Comparison of ENCODE assay signal across 2 cellular contexts in the genomic region with DNA sequence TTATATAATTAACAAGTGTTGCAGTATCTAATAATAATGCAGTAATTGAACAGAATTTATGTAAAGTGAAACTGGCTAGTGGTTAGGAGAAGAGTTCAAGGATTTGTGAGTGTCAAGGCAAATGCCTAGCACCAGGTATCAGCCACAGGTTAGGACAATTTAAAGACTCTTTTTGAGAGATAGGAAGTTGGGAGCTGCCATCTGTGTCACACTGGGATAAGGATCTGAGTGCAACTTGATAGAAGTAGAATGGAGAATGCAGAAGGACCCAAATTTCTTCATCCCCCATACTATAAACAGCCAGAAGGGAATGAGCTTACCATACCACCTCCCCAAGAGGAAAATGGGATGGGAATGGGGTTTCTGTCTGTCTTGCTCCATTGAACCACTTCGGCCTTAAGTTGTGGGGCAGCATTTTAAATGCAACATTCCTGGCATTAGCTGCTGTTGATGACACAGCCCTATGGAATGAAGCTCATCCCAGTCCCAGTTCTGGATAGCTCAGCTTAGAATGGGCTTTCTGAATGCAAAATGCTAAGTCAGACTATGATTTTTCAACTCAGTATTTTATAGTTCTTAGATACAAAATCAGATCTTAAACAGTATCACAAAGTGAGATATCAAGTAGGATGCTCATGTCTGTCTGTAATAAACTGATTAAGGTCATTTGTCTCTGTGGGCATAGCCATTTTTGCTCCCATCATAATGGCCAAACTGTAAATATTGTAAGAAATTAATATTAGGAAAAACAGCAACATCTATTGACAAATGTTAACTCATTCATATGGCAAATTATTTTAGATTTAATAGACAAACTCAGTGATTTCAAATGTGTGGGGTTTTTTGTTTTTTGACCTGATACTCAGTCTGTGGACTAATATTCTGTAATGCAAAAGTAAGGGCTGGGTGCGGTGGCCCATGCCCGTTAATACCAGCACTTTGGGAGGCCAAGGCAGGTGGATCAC.
A peak's percentile ranks its signal among the peaks of the same experiment; 100 is the strongest.
TF ChIP-seq lines count a peak whose summit lies in the region.

No MANE protein-coding gene starts in this region.

TF ChIP-seq in IMR-90, 13 proteins besides CTCF, POLR2A, EP300 and RAD21:
- TF ChIP-seq NFE2L2 (IDR thresholded peaks at IDR 0.05; ENCODE audit: low read depth, low read length) (no peak), SMC3 (IDR thresholded peaks at IDR 0.05; ENCODE audit: low read depth, low read length) (no peak), ELK1 (IDR thresholded peaks at IDR 0.05; ENCODE audit: borderline replicate concordance, low read depth, low read length) (no peak), MAFK (IDR thresholded peaks at IDR 0.05; ENCODE audit: low read depth, low read length) (peak; percentile 26; the same call in 1 of the 2 replicates), RCOR1 (IDR thresholded peaks at IDR 0.05; ENCODE audit: insufficient replicate concordance, low read length) (no peak), MXI1 (IDR thresholded peaks at IDR 0.05; ENCODE audit: borderline replicate concordance, low read depth, low read length) (no peak), RFX5 (IDR thresholded peaks at IDR 0.05; ENCODE audit: low read depth, low read length) (no peak), FOS (IDR thresholded peaks at IDR 0.05; ENCODE audit: low read depth, low read length) (peak; percentile 33; the same call in 1 of the 2 replicates), USF2 (IDR thresholded peaks at IDR 0.05; ENCODE audit: low read depth, low read length) (no peak), CEBPB (IDR thresholded peaks at IDR 0.05; ENCODE audit: low read depth, low read length) (no peak), MAZ (IDR thresholded peaks at IDR 0.05; ENCODE audit: borderline replicate concordance, low read depth, low read length) (no peak)

TF ChIP-seq in K562, 482 proteins besides CTCF, POLR2A, EP300 and RAD21:
- TF ChIP-seq, protein P1, sequence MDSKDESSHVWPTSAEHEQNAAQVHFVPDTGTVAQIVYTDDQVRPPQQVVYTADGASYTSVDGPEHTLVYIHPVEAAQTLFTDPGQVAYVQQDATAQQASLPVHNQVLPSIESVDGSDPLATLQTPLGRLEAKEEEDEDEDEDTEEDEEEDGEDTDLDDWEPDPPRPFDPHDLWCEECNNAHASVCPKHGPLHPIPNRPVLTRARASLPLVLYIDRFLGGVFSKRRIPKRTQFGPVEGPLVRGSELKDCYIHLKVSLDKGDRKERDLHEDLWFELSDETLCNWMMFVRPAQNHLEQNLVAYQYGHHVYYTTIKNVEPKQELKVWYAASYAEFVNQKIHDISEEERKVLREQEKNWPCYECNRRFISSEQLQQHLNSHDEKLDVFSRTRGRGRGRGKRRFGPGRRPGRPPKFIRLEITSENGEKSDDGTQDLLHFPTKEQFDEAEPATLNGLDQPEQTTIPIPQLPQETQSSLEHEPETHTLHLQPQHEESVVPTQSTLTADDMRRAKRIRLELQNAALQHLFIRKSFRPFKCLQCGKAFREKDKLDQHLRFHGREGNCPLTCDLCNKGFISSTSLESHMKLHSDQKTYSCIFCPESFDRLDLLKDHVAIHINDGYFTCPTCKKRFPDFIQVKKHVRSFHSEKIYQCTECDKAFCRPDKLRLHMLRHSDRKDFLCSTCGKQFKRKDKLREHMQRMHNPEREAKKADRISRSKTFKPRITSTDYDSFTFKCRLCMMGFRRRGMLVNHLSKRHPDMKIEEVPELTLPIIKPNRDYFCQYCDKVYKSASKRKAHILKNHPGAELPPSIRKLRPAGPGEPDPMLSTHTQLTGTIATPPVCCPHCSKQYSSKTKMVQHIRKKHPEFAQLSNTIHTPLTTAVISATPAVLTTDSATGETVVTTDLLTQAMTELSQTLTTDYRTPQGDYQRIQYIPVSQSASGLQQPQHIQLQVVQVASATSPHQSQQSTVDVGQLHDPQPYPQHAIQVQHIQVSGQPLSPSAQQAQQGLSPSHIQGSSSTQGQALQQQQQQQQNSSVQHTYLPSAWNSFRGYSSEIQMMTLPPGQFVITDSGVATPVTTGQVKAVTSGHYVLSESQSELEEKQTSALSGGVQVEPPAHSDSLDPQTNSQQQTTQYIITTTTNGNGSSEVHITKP (IDR thresholded peaks at IDR 0.05; ENCODE audit: partially characterized antibody), result no peak
- no peak for TF ChIP-seq ATF7 (IDR thresholded peaks at IDR 0.05)
- TF ChIP-seq OTX1 (CRISPR knock-in tag; IDR thresholded peaks at IDR 0.05), result no peak
- TF ChIP-seq, protein P2, sequence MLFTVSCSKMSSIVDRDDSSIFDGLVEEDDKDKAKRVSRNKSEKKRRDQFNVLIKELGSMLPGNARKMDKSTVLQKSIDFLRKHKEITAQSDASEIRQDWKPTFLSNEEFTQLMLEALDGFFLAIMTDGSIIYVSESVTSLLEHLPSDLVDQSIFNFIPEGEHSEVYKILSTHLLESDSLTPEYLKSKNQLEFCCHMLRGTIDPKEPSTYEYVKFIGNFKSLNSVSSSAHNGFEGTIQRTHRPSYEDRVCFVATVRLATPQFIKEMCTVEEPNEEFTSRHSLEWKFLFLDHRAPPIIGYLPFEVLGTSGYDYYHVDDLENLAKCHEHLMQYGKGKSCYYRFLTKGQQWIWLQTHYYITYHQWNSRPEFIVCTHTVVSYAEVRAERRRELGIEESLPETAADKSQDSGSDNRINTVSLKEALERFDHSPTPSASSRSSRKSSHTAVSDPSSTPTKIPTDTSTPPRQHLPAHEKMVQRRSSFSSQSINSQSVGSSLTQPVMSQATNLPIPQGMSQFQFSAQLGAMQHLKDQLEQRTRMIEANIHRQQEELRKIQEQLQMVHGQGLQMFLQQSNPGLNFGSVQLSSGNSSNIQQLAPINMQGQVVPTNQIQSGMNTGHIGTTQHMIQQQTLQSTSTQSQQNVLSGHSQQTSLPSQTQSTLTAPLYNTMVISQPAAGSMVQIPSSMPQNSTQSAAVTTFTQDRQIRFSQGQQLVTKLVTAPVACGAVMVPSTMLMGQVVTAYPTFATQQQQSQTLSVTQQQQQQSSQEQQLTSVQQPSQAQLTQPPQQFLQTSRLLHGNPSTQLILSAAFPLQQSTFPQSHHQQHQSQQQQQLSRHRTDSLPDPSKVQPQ (CRISPR knock-in tag; IDR thresholded peaks at IDR 0.05; ENCODE audit: borderline replicate concordance), result no peak
- TF ChIP-seq KHSRP (IDR thresholded peaks at IDR 0.05), result no peak
- TF ChIP-seq PHB2 (IDR thresholded peaks at IDR 0.05; ENCODE audit: low read depth), result no peak
- TF ChIP-seq, protein P3, sequence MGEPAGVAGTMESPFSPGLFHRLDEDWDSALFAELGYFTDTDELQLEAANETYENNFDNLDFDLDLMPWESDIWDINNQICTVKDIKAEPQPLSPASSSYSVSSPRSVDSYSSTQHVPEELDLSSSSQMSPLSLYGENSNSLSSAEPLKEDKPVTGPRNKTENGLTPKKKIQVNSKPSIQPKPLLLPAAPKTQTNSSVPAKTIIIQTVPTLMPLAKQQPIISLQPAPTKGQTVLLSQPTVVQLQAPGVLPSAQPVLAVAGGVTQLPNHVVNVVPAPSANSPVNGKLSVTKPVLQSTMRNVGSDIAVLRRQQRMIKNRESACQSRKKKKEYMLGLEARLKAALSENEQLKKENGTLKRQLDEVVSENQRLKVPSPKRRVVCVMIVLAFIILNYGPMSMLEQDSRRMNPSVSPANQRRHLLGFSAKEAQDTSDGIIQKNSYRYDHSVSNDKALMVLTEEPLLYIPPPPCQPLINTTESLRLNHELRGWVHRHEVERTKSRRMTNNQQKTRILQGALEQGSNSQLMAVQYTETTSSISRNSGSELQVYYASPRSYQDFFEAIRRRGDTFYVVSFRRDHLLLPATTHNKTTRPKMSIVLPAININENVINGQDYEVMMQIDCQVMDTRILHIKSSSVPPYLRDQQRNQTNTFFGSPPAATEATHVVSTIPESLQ (CRISPR knock-in tag; IDR thresholded peaks at IDR 0.05), result no peak
- TF ChIP-seq ZC3H4 (CRISPR knock-in tag; IDR thresholded peaks at IDR 0.05; ENCODE audit: borderline replicate concordance), result no peak
- no peak for TF ChIP-seq NR2C1 (IDR thresholded peaks at IDR 0.05)
- no peak for TF ChIP-seq NR2C1 (tag; IDR thresholded peaks at IDR 0.05)
TF ChIP-seq in K562: peak in this region for 0.
